Comparison of ENCODE assay signal across 36 cellular contexts in genomic region chr20:46576774-46577395, GRCh38. TPM values are rescaled to one million over a fixed set of nuclear protein-coding genes. Genes with fewer than 3 reads are reported as not detected.
"Had no signal": no experiment of that assay in that cellular context is flagged by ENCODE, and none has a peak within 500 bp of the region (broad histone marks: within the 10 kb centered on the region; RNA-seq: fewer than 3 reads in every experiment).

No MANE protein-coding gene starts in this region.

- H3K4me1 ChIP-seq: breast epithelium, Peyer's patch had no signal

- H3K27me3 ChIP-seq: body of pancreas, breast epithelium, Peyer's patch had no signal

- H3K9me3 ChIP-seq: body of pancreas, breast epithelium, Peyer's patch had no signal

- H3K4me3 ChIP-seq: body of pancreas, breast epithelium, Peyer's patch had no signal

- H3K36me3 ChIP-seq: breast epithelium, Peyer's patch, WERI-Rb-1 had no signal

- H3K27ac ChIP-seq: body of pancreas, breast epithelium, Peyer's patch, WERI-Rb-1 had no signal

- DNase-seq: activated CD4-positive, alpha-beta T cell treated with anti-CD3 and anti-CD28 coated beads, Interleukin-2, amount 10 ng/mL, durations not matched to agents 24 days and 14 days; activated CD4-positive, alpha-beta T cell treated with anti-CD3 and anti-CD28 coated beads, Interleukin-2, amount 50 U/mL, for 4 hours; activated CD4-positive, CD25-positive, alpha-beta regulatory T cell; activated CD8-positive, alpha-beta T cell treated with anti-CD3 and anti-CD28 coated beads for 36 hours; activated effector memory CD4-positive, alpha-beta T cell treated with anti-CD3 and anti-CD28 coated beads, Interleukin-2, amount 50 U/mL, for 16 hours; activated naive CD4-positive, alpha-beta T cell treated with Interleukin-2 at 50 U/mL for 16 hours; activated naive CD8-positive, alpha-beta T cell treated with anti-CD3 and anti-CD28 coated beads, Interleukin-2, amount 10 ng/mL, durations not matched to agents 7 days and 5 days; activated T-cell treated with anti-CD3 and anti-CD28 coated beads, Interleukin-2, amount 50 U/mL, for 1 hour; activated T-cell treated with anti-CD3 and anti-CD28 coated beads, Interleukin-2, amount 50 U/mL, for 72 hours; amygdala; body of pancreas; central memory CD4-positive, alpha-beta T cell; NCI-H1092 treated with DMSO at 0.1 percent for 48 hours; NCI-H146; NCI-H187; NCI-H2029 treated with DMSO at 0.1 percent for 48 hours; NCI-H2107; NCI-H2171; NCI-H510A; NCI-H526; NCI-H748 treated with DMSO at 0.1 percent for 48 hours; NK-92 treated with Interleukin-12 subunit alpha and Interleukin-12 subunit beta, amount 100 ng/mL, for 24 hours; PC-3; Peyer's patch; RPMI8226; SIG-M5; T-cell; T-helper 2 cell; T-helper 9 cell; WERI-Rb-1 had no signal

RNA-seq across cellular contexts. Expression of gene OCSTAMP, which starts 26.4 kb away (rescaled TPM):
- total RNA-seq: activated CD8-positive, alpha-beta T cell treated with anti-CD3 and anti-CD28 coated beads for 36 hours; activated naive CD8-positive, alpha-beta T cell treated with anti-CD3 and anti-CD28 coated beads, Interleukin-2, amount 10 ng/mL, durations not matched to agents 7 days and 5 days; astrocyte; body of pancreas; cerebellum; M059J; PC-3; Peyer's patch; Right ventricle myocardium inferior; SK-MEL-5; T-cell had no signal
